In the genomic region with DNA sequence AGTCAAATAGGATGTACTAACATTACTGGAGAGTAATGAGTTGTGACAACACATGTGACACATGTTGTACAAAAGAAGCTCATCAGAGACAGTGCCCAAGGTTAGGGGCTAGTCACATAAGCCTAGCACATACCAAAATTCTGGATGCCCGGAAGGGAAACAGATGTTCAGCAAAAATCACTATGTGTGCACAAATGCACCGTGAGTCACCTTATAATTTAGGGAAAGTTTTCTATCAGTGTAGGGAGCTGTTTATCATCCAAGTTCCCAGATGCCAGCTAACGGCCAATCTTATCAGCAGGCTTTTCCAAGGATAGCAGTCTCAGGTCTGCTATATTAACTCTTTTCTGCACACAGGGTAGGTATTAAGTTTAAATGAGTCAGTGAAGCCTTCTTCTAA, we compare ENCODE assay signal across 21 cellular contexts.
"Had no signal": no experiment of that assay in that cellular context is flagged by ENCODE, and none has a peak within 500 bp of the region (broad histone marks: within the 10 kb centered on the region; RNA-seq: fewer than 3 reads in every experiment).

No MANE protein-coding gene starts in this region.

- H3K4me3 ChIP-seq: dorsolateral prefrontal cortex, lung, neural progenitor cell, ovary, smooth muscle cell, uterus had no signal

- H3K4me1 ChIP-seq: neural progenitor cell, uterus had no signal

- DNase-seq: cortex of kidney; dorsolateral prefrontal cortex; effector CD8-positive, alpha-beta T cell; immature natural killer cell; kidney; left cardiac atrium; left ventricle myocardium superior; mesenchymal stem cell; midbrain; nucleus accumbens; ovary; right cardiac atrium; stimulated activated CD4-positive, alpha-beta T cell treated with anti-CD3 and anti-CD28 coated beads, Interleukin-2, amount 100 ng/mL, for 48 hours; stimulated activated naive CD4-positive, alpha-beta T cell treated with Interleukin-2 at 50 U/mL for 16 hours; trophoblast cell; uterus had no signal

- ATAC-seq: esophagus mucosa; left cardiac atrium; left ventricle myocardium superior; natural killer cell treated with Interleukin-12 subunit alpha and Interleukin-12 subunit beta and Interleukin-15 and Interleukin-18, amount 100 ng/mL, for 72 hours; right cardiac atrium had no signal

- H3K27me3 ChIP-seq: dorsolateral prefrontal cortex, neural progenitor cell, ovary, uterus had no signal

- H3K27ac ChIP-seq: dorsolateral prefrontal cortex, neural progenitor cell, ovary, uterus had no signal
